ENCODE assay signal across 21 cellular contexts in genomic region chr10:86681047-86681446, GRCh38. TPM values are rescaled to one million over a fixed set of nuclear protein-coding genes. Genes with fewer than 3 reads are reported as not detected.
DNase-seq lines count a peak whose midpoint lies in the region; ATAC-seq and TF ChIP-seq lines count a peak whose summit lies in the region.
"Had no signal": no experiment of that assay in that cellular context is flagged by ENCODE, and none has a peak within 500 bp of the region (broad histone marks: within the 10 kb centered on the region; RNA-seq: fewer than 3 reads in every experiment).

No MANE protein-coding gene starts in this region.

- H3K27me3 Mint-ChIP-seq in activated CD4-positive, alpha-beta T cell treated with anti-CD3 and anti-CD28 coated beads, Interleukin-2, amount 10 ng/mL, durations not matched to agents 7 days and 5 days = no peaks in the 10 kb centered on the region

- no peak overlapping the region for H4K5ac ChIP-seq in mesendoderm (ENCODE audit: low read length)

- H3K27ac ChIP-seq in BLaER1 (peak overlapping the region; percentile 15; the same call in 1 of the 2 replicates), VCaP (peak overlapping the region; percentile 16; the same call in 1 of the 2 replicates), heart left ventricle (peak overlapping the region; percentile 59 to 100 (median 91)), mesendoderm (ENCODE audit: low read depth, low read length) (no peak overlapping the region)
- H3K27ac ChIP-seq: brain microvascular endothelial cell, parathyroid adenoma, suprapubic skin had no signal

- H3K9me3 Mint-ChIP-seq in activated CD4-positive, alpha-beta T cell treated with anti-CD3 and anti-CD28 coated beads, Interleukin-2, amount 10 ng/mL, durations not matched to agents 7 days and 5 days = no peaks in the 10 kb centered on the region
- H3K9me3 Mint-ChIP-seq: effector memory CD8-positive, alpha-beta T cell; immature natural killer cell; T-helper 1 cell treated with Interleukin-12 subunit alpha and Interleukin-12 subunit beta and Interleukin-4 antibody, amounts not matched to agents 30 μg/mL and 1 μg/mL, for 36 hours had no signal

- H3K4me1 Mint-ChIP-seq in activated CD4-positive, alpha-beta T cell treated with anti-CD3 and anti-CD28 coated beads, Interleukin-2, amount 10 ng/mL, durations not matched to agents 7 days and 5 days = no peaks in the 10 kb centered on the region
- H3K4me1 Mint-ChIP-seq: immature natural killer cell had no signal

- H3K4me2 ChIP-seq in BLaER1 (no peak overlapping the region), mesendoderm (ENCODE audit: low read length) (no peak overlapping the region)

- 48 to 62% (median 58%) methylated on average over 5 to 14 of the region's 14 CpGs for WGBS in heart left ventricle, 4 donors
- no CpG with 5 or more reads among the region's 14 CpGs for WGBS in mesendoderm (ENCODE audit: extremely low coverage, insufficient coverage, low lambda C conversion rate)

- CTCF ChIA-PET in activated CD4-positive, alpha-beta T cell treated with anti-CD3 and anti-CD28 coated beads, Interleukin-2, amount 10 ng/mL, durations not matched to agents 7 days and 5 days (lab: Charles Lee) = no interaction called here

- no peaks in the 10 kb centered on the region for H3K36me3 Mint-ChIP-seq in activated CD4-positive, alpha-beta T cell treated with anti-CD3 and anti-CD28 coated beads, Interleukin-2, amount 10 ng/mL, durations not matched to agents 7 days and 5 days (ENCODE audit: low read depth)
- H3K36me3 Mint-ChIP-seq: immature natural killer cell had no signal

- peak; percentile 22 to 51 (median 34) for ATAC-seq in heart left ventricle
- ATAC-seq: effector memory CD8-positive, alpha-beta T cell had no signal

- no peak overlapping the region for H2AK5ac ChIP-seq in mesendoderm (ENCODE audit: low read length)

- no peaks in the 10 kb centered on the region for H4K20me1 ChIP-seq in BLaER1

- H3K27me3 ChIP-seq in BLaER1 = no peaks in the 10 kb centered on the region
- peaks cover 0 to 3% (median 0%) of the 10 kb centered on the region in 9 donors for H3K27me3 ChIP-seq in heart left ventricle
- no peaks in the 10 kb centered on the region for H3K27me3 ChIP-seq in mesendoderm (ENCODE audit: insufficient read depth, low read length, poor library complexity)

- no peak for TF ChIP-seq POLR2A in heart left ventricle (IDR thresholded peaks at IDR 0.05)

- no peak overlapping the region for H2BK15ac ChIP-seq in mesendoderm (replicated peaks; ENCODE audit: low read depth)

- H3K4me1 ChIP-seq in BLaER1 (peaks cover 46% of the 10 kb centered on the region), heart left ventricle (peaks cover 0 to 97% (median 53%) of the 10 kb centered on the region in 12 donors), mesendoderm (ENCODE audit: control insufficient read depth, low read depth, low read length) (peaks cover 2% of the 10 kb centered on the region)
- H3K4me1 ChIP-seq: parathyroid adenoma had no signal

- POLR2A ChIA-PET in activated CD4-positive, alpha-beta T cell treated with anti-CD3 and anti-CD28 coated beads, Interleukin-2, amount 10 ng/mL, durations not matched to agents 7 days and 5 days (lab: Charles Lee) = no interaction called here

- intact Hi-C loops in heart left ventricle (cut with DNase I) (loop anchor here in 1 of 10 donors (5.0 kb wide), 1 partner anchor 39 kb away; no protein-coding TSS in a partner anchor), posterior cingulate gyrus (cut with DNase I) (no loop called here)

- TF ChIP-seq CTCF in VCaP (conservative IDR thresholded peaks at IDR 0.05) (no peak), heart left ventricle (IDR thresholded peaks at IDR 0.05) (no peak)

- H3K79me1 ChIP-seq in mesendoderm (ENCODE audit: low read length) = no peaks in the 10 kb centered on the region

- no peaks in the 10 kb centered on the region for H3K36me3 ChIP-seq in BLaER1
- H3K36me3 ChIP-seq in heart left ventricle = peaks cover 0 to 71% (median 15%) of the 10 kb centered on the region in 9 donors
- no peaks in the 10 kb centered on the region for H3K36me3 ChIP-seq in mesendoderm (ENCODE audit: control insufficient read depth, insufficient read depth, low read length)
- H3K36me3 ChIP-seq: brain microvascular endothelial cell, suprapubic skin had no signal

- H3K4me3 ChIP-seq in BLaER1 = no peak overlapping the region
- H3K4me3 ChIP-seq in heart left ventricle = peak overlapping the region in 1 of 12 donors; percentile 7
- H3K4me3 ChIP-seq in mesendoderm (ENCODE audit: low read length) = no peak overlapping the region
- H3K4me3 ChIP-seq: suprapubic skin had no signal

- H3K4me3 Mint-ChIP-seq in activated CD4-positive, alpha-beta T cell treated with anti-CD3 and anti-CD28 coated beads, Interleukin-2, amount 10 ng/mL, durations not matched to agents 7 days and 5 days = no peak overlapping the region
- H3K4me3 Mint-ChIP-seq: effector memory CD8-positive, alpha-beta T cell; immature natural killer cell; T-helper 1 cell treated with Interleukin-12 subunit alpha and Interleukin-12 subunit beta and Interleukin-4 antibody, amounts not matched to agents 30 μg/mL and 1 μg/mL, for 36 hours had no signal

- no peak overlapping the region for H3K27ac Mint-ChIP-seq in activated CD4-positive, alpha-beta T cell treated with anti-CD3 and anti-CD28 coated beads, Interleukin-2, amount 10 ng/mL, durations not matched to agents 7 days and 5 days
- H3K27ac Mint-ChIP-seq: effector memory CD8-positive, alpha-beta T cell; immature natural killer cell; T-helper 1 cell treated with Interleukin-12 subunit alpha and Interleukin-12 subunit beta and Interleukin-4 antibody, amounts not matched to agents 30 μg/mL and 1 μg/mL, for 36 hours had no signal

- no peaks in the 10 kb centered on the region for H3K79me2 ChIP-seq in mesendoderm (ENCODE audit: control insufficient read depth, insufficient read depth, low read length)
- H3K79me2 ChIP-seq: parathyroid adenoma had no signal

- H2BK120ac ChIP-seq in mesendoderm (ENCODE audit: low read depth, low read length) = no peak overlapping the region

- H3K56ac ChIP-seq in mesendoderm (ENCODE audit: low read length) = no peak overlapping the region

- peak; percentile 72 to 86 (median 81) for DNase-seq in heart left ventricle
- peak in 6 of 10 donors; percentile 37 to 94 (median 47) for DNase-seq in posterior cingulate gyrus
- DNase-seq in activated CD8-positive, alpha-beta memory T cell treated with anti-CD3 and anti-CD28 coated beads, Interleukin-2, amount 50 U/mL, for 4 hours = no peak
- DNase-seq in SIG-M5 treated with dmso at 0.1 percent for 504 hours (lab: John Stamatoyannopoulos, UW; ENCODE audit: unreplicated experiment) = no peak
- no peak for DNase-seq in mesendoderm
- DNase-seq in activated CD4-positive, alpha-beta T cell treated with anti-CD3 and anti-CD28 coated beads, Interleukin-2, amount 10 ng/mL, durations not matched to agents 7 days and 5 days = no peak
- DNase-seq: ACHN; activated gamma-delta T cell treated with Interleukin-2 at 50 U/mL for 16 hours; brain microvascular endothelial cell; effector memory CD8-positive, alpha-beta T cell; GDM1; immature natural killer cell; Kasumi-1; NCI-H187 treated with DMSO at 0.1 percent for 48 hours; NCI-H526 treated with DMSO at 0.1 percent for 48 hours had no signal

- H4K8ac ChIP-seq in mesendoderm (ENCODE audit: low read depth, low read length) = no peak overlapping the region

- H3K9ac ChIP-seq in BLaER1 (no peak overlapping the region), mesendoderm (ENCODE audit: low read length) (no peak overlapping the region)
- H3K9ac ChIP-seq: parathyroid adenoma had no signal

- H3K9me3 ChIP-seq in BLaER1 (no peaks in the 10 kb centered on the region), heart left ventricle (no peaks in the 10 kb centered on the region)
- H3K9me3 ChIP-seq: suprapubic skin had no signal

- H2BK5ac ChIP-seq in mesendoderm (ENCODE audit: low read length) = no peak overlapping the region

- H3K4ac ChIP-seq in mesendoderm (ENCODE audit: low read depth, low read length) = no peak overlapping the region

- no peak overlapping the region for H3K18ac ChIP-seq in mesendoderm (ENCODE audit: low read length)

- H3K23ac ChIP-seq in mesendoderm (ENCODE audit: low read length) = no peak overlapping the region

RNA-seq across cellular contexts. Expression of gene LDB3, which starts 12.7 kb away (rescaled TPM):
- 1,000 to 10,000 TPM in 7 of 9 donors, 100 to 1,000 TPM in 2; 800 to 1,716 (median 1,273) TPM for total RNA-seq in heart left ventricle
- polyA plus RNA-seq in heart left ventricle = 1,000 to 10,000 TPM in 1 of 2 donors, 100 to 1,000 TPM in 1; 165 to 1,759 TPM
- polyA plus RNA-seq in mesendoderm (2013, experiment 1 of 2) = 0.51 TPM
- 0.59 TPM for polyA plus RNA-seq in mesendoderm (2013, experiment 2 of 2)
- under 1 TPM; 0.05 to 0.10 TPM for total RNA-seq in activated CD4-positive, alpha-beta T cell treated with anti-CD3 and anti-CD28 coated beads, Interleukin-2, amount 10 ng/mL, durations not matched to agents 7 days and 5 days

RNA-seq across cellular contexts. Expression of gene OPN4, which starts 26.7 kb away (rescaled TPM):
- total RNA-seq in heart left ventricle = under 1 TPM in 3 of 9 donors, not detected in 6; 0.19 to 0.28 (median 0.25) TPM
- polyA plus RNA-seq in heart left ventricle = under 1 TPM; 0.03 to 0.08 TPM
- not detected for polyA plus RNA-seq in mesendoderm (2013, experiment 1 of 2)
- polyA plus RNA-seq in mesendoderm (2013, experiment 2 of 2) = not detected
- not detected for total RNA-seq in activated CD4-positive, alpha-beta T cell treated with anti-CD3 and anti-CD28 coated beads, Interleukin-2, amount 10 ng/mL, durations not matched to agents 7 days and 5 days
- total RNA-seq: mucosa of gallbladder had no signal
- polyA plus RNA-seq: immature natural killer cell had no signal

Comparison
In these comparisons a context has a peak if more than half of its experiments do, and no peak if none do; other contexts are left out.
1. DNase-seq: peak in heart left ventricle (5 of 5) and posterior cingulate gyrus (6 of 10); none in activated CD8-positive, alpha-beta memory T cell treated with anti-CD3 and anti-CD28 coated beads, Interleukin-2, amount 50 U/mL, for 4 hours (single experiment), SIG-M5 treated with dmso at 0.1 percent for 504 hours (single experiment), mesendoderm (single experiment) and activated CD4-positive, alpha-beta T cell treated with anti-CD3 and anti-CD28 coated beads, Interleukin-2, amount 10 ng/mL, durations not matched to agents 7 days and 5 days (single experiment).
2. RNA of gene LDB3, which starts 12.7 kb away (total RNA-seq): 800 to 1,716 TPM in heart left ventricle; 0.05 to 0.10 TPM in activated CD4-positive, alpha-beta T cell treated with anti-CD3 and anti-CD28 coated beads, Interleukin-2, amount 10 ng/mL, durations not matched to agents 7 days and 5 days; every median in the first group is over 100 times any median in the second.